ENCODE assay signal across 1 cellular context in the genomic region with DNA sequence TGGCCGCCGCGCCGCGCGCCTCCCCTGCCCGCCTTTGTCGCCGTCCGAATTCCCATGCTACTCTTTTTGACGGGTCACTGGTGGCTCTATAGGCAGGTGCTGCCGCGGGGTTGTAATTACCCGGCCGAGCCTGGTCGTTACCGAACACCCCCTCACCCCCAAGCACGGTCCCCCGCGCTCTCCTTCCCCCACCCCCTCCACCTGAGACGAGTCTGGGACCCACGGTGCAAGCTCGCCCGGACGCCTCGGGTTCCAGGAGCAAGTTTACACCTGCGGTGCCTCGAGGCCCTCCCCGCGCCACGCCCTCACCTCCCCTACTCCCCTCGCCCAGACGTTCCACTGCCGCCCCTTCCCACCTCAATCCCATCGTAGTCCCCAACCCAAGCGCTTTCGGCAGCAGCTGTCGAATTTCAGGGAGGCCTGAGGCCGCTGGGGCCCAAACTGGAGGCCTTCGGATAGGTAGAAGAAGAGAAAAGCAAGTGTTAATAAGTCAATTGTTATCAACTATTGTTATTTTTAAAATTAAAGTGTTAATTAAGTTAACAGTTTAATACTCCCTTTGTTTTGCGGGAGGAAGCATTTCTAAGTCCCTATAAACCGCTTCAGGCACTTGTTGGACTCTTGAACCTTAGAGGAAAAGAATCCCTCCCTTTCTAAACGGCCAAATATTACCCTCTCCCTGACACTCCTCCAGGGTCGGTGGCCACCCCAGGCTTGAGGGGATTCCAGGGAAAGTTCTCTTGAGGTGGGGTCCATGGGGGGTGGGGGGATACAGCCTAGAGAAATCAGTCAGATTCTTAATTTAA.
A peak's percentile ranks its signal among the peaks of the same experiment; 100 is the strongest.
TF ChIP-seq lines count a peak whose summit lies in the region.

No MANE protein-coding gene starts in this region.

TF ChIP-seq in HepG2, 621 proteins besides CTCF, POLR2A, EP300 and RAD21:
- TF ChIP-seq ZNF672 (CRISPR knock-in tag; IDR thresholded peaks at IDR 0.05) (no peak), HNF4A (CRISPR knock-in tag; IDR thresholded peaks at IDR 0.05) (0 out of 2 replicates have a peak, but pooled peaks have one; percentile 12)
